In the genomic region with DNA sequence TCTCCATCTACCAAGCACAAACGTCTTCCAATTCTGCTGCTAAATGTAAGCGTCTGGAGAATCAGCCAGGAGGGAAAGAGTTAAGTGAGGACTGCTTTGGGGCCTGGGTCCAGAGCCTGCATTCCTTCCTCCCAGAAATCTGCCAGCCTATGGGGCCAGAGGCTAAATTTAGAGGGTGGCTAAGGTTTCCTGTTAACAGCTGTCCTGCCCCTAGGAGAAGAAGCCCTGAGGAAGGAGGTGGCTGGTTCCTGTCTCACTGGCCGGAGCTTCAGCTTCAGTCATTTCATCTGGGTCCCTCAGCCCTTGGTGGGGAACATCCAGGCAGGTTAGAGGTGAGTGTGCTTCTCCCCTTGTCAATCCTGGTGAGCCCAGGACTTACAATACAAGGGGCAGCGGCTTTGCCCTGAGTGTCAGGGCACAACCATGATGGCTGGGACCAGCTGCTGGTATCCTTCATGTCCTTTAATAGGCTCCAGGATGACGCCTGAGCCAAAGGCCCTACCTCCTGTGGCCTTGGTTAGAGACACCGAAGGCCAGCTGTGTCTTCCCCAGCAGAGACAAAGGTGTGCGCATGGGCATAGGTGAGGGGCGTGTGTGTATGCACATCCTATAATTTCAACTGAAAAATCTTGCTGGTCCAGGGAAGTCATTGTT, we compare ENCODE assay signal across 1 cellular context.
TF ChIP-seq lines count a peak whose summit lies in the region.

A gene (plus strand): TSS at position 213 of the 654 bp plus-strand sequence. CDS start 775 bp downstream, outside the sequence.

TF ChIP-seq in GM23338, 12 proteins besides CTCF, POLR2A, EP300 and RAD21 (continued from another document):
- TF ChIP-seq, protein P1, sequence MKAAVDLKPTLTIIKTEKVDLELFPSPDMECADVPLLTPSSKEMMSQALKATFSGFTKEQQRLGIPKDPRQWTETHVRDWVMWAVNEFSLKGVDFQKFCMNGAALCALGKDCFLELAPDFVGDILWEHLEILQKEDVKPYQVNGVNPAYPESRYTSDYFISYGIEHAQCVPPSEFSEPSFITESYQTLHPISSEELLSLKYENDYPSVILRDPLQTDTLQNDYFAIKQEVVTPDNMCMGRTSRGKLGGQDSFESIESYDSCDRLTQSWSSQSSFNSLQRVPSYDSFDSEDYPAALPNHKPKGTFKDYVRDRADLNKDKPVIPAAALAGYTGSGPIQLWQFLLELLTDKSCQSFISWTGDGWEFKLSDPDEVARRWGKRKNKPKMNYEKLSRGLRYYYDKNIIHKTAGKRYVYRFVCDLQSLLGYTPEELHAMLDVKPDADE (IDR thresholded peaks at IDR 0.05): no peak
- no peak for TF ChIP-seq CREB1 (CRISPR knock-in tag; IDR thresholded peaks at IDR 0.05; ENCODE audit: low read depth)
TF ChIP-seq in GM23338: peak in this region for 0.
